In the genomic region with DNA sequence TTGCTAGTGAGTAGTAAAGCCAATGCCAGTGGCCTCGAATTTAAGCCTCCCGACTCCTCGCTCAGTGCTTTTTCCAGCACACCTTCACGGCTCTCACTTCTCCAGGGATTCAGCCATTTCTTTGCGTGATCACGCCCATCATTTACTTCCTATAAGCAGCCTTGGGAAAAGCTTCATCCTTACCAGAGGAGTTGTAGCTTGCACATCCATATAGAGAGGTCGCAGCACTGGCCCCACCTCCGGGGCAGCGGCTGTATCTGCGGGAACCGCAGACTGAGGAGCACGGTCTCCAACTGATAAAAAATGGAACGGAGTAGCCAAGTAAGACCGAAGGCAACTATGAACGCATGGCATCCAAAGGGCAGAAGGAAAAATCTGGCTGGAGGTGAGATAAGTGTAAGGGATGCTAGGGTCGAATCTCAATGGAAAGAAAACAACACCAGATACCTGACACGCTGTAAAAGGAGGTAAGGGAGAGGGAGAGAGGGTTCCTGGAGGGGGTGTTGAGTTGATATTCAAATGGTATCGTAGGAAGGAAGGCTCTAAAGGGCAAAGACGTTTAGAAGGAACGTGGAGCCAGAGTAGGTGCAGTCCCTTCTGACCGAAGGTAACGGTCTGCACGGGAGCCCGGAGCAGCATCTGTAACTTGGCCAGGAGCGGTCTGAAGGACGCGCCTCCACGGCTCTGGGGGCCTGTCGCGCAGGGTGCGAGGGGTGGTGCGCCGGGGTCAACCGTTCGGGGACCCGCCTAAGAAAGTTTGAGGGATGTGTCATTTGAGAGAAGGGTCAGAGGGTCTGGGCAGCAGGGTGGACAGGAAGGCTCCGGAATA, we compare ENCODE assay signal across 2 cellular contexts.
TF ChIP-seq lines count a peak whose summit lies in the region.

No MANE protein-coding gene starts in this region.

TF ChIP-seq in HEK293, 187 proteins besides CTCF, POLR2A, EP300 and RAD21 (continued from another document and continues in another):
- TF ChIP-seq MZF1 (tag by site-specific recombination; IDR thresholded peaks at IDR 0.05; ENCODE audit: borderline replicate concordance) = no peak
- TF ChIP-seq ZNF654 (tag by site-specific recombination; IDR thresholded peaks at IDR 0.05; ENCODE audit: low read depth) = no peak
- peak; percentile 75 for TF ChIP-seq ZNF398 (tag by site-specific recombination; IDR thresholded peaks at IDR 0.05)
- no peak for TF ChIP-seq ZBTB6 (tag by site-specific recombination; IDR thresholded peaks at IDR 0.05)
- TF ChIP-seq ZNF23 (tag by site-specific recombination; IDR thresholded peaks at IDR 0.05; ENCODE audit: borderline replicate concordance) = no peak
- 0 out of 2 replicates have a peak, but pooled peaks have one; percentile 8 for TF ChIP-seq ZNF366 (tag by site-specific recombination; conservative IDR thresholded peaks at IDR 0.05)
- peak; percentile 11; the same call in 1 of the 2 replicates for TF ChIP-seq REST (tag by site-specific recombination; IDR thresholded peaks at IDR 0.05)
- TF ChIP-seq ZNF449 (tag by site-specific recombination; IDR thresholded peaks at IDR 0.05) = no peak
- no peak for TF ChIP-seq ZNF768 (tag by site-specific recombination; IDR thresholded peaks at IDR 0.05)
- TF ChIP-seq ZSCAN30 (tag by site-specific recombination; IDR thresholded peaks at IDR 0.05) = no peak
- no peak for TF ChIP-seq ZNF561 (tag by site-specific recombination; IDR thresholded peaks at IDR 0.05; ENCODE audit: borderline replicate concordance)
- TF ChIP-seq, protein P1, sequence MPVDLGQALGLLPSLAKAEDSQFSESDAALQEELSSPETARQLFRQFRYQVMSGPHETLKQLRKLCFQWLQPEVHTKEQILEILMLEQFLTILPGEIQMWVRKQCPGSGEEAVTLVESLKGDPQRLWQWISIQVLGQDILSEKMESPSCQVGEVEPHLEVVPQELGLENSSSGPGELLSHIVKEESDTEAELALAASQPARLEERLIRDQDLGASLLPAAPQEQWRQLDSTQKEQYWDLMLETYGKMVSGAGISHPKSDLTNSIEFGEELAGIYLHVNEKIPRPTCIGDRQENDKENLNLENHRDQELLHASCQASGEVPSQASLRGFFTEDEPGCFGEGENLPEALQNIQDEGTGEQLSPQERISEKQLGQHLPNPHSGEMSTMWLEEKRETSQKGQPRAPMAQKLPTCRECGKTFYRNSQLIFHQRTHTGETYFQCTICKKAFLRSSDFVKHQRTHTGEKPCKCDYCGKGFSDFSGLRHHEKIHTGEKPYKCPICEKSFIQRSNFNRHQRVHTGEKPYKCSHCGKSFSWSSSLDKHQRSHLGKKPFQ (tag by site-specific recombination; IDR thresholded peaks at IDR 0.05) = no peak
- TF ChIP-seq ZNF184 (tag by site-specific recombination; IDR thresholded peaks at IDR 0.05) = no peak

TF ChIP-seq in HepG2, 621 proteins besides CTCF, POLR2A, EP300 and RAD21 (continued from another document and continues in another):
- TF ChIP-seq ZNF280D (CRISPR knock-in tag; IDR thresholded peaks at IDR 0.05) = no peak; the same call in 1 of the 2 replicates
- TF ChIP-seq SIX1 (CRISPR knock-in tag; IDR thresholded peaks at IDR 0.05; ENCODE audit: borderline replicate concordance) = no peak
- TF ChIP-seq ZNF761 (CRISPR knock-in tag; conservative IDR thresholded peaks at IDR 0.05) = 0 out of 2 replicates have a peak, but pooled peaks have one; percentile 1
- TF ChIP-seq YY1 (IDR thresholded peaks at IDR 0.05; ENCODE audit: insufficient read depth, insufficient replicate concordance, low read depth, low read length) = peak; percentile 16
- TF ChIP-seq ZFP37 (CRISPR knock-in tag; IDR thresholded peaks at IDR 0.05; ENCODE audit: borderline replicate concordance) = 0 out of 2 replicates have a peak, but pooled peaks have one; percentile 47
- TF ChIP-seq HOXA5 (CRISPR knock-in tag; IDR thresholded peaks at IDR 0.05) = no peak
- TF ChIP-seq, protein P2, sequence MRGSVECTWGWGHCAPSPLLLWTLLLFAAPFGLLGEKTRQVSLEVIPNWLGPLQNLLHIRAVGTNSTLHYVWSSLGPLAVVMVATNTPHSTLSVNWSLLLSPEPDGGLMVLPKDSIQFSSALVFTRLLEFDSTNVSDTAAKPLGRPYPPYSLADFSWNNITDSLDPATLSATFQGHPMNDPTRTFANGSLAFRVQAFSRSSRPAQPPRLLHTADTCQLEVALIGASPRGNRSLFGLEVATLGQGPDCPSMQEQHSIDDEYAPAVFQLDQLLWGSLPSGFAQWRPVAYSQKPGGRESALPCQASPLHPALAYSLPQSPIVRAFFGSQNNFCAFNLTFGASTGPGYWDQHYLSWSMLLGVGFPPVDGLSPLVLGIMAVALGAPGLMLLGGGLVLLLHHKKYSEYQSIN (CRISPR knock-in tag; IDR thresholded peaks at IDR 0.05; ENCODE audit: borderline replicate concordance) = no peak
- no peak for TF ChIP-seq TOPORS (CRISPR knock-in tag; IDR thresholded peaks at IDR 0.05)
- TF ChIP-seq, protein P3, sequence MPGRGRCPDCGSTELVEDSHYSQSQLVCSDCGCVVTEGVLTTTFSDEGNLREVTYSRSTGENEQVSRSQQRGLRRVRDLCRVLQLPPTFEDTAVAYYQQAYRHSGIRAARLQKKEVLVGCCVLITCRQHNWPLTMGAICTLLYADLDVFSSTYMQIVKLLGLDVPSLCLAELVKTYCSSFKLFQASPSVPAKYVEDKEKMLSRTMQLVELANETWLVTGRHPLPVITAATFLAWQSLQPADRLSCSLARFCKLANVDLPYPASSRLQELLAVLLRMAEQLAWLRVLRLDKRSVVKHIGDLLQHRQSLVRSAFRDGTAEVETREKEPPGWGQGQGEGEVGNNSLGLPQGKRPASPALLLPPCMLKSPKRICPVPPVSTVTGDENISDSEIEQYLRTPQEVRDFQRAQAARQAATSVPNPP (CRISPR knock-in tag; IDR thresholded peaks at IDR 0.05) = no peak
- TF ChIP-seq, protein P4, sequence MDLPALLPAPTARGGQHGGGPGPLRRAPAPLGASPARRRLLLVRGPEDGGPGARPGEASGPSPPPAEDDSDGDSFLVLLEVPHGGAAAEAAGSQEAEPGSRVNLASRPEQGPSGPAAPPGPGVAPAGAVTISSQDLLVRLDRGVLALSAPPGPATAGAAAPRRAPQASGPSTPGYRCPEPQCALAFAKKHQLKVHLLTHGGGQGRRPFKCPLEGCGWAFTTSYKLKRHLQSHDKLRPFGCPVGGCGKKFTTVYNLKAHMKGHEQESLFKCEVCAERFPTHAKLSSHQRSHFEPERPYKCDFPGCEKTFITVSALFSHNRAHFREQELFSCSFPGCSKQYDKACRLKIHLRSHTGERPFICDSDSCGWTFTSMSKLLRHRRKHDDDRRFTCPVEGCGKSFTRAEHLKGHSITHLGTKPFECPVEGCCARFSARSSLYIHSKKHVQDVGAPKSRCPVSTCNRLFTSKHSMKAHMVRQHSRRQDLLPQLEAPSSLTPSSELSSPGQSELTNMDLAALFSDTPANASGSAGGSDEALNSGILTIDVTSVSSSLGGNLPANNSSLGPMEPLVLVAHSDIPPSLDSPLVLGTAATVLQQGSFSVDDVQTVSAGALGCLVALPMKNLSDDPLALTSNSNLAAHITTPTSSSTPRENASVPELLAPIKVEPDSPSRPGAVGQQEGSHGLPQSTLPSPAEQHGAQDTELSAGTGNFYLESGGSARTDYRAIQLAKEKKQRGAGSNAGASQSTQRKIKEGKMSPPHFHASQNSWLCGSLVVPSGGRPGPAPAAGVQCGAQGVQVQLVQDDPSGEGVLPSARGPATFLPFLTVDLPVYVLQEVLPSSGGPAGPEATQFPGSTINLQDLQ (CRISPR knock-in tag; IDR thresholded peaks at IDR 0.05) = no peak
- no peak for TF ChIP-seq SP1 (IDR thresholded peaks at IDR 0.05)
- TF ChIP-seq SP1 (CRISPR knock-in tag; IDR thresholded peaks at IDR 0.05) = no peak
- TF ChIP-seq, protein P5, sequence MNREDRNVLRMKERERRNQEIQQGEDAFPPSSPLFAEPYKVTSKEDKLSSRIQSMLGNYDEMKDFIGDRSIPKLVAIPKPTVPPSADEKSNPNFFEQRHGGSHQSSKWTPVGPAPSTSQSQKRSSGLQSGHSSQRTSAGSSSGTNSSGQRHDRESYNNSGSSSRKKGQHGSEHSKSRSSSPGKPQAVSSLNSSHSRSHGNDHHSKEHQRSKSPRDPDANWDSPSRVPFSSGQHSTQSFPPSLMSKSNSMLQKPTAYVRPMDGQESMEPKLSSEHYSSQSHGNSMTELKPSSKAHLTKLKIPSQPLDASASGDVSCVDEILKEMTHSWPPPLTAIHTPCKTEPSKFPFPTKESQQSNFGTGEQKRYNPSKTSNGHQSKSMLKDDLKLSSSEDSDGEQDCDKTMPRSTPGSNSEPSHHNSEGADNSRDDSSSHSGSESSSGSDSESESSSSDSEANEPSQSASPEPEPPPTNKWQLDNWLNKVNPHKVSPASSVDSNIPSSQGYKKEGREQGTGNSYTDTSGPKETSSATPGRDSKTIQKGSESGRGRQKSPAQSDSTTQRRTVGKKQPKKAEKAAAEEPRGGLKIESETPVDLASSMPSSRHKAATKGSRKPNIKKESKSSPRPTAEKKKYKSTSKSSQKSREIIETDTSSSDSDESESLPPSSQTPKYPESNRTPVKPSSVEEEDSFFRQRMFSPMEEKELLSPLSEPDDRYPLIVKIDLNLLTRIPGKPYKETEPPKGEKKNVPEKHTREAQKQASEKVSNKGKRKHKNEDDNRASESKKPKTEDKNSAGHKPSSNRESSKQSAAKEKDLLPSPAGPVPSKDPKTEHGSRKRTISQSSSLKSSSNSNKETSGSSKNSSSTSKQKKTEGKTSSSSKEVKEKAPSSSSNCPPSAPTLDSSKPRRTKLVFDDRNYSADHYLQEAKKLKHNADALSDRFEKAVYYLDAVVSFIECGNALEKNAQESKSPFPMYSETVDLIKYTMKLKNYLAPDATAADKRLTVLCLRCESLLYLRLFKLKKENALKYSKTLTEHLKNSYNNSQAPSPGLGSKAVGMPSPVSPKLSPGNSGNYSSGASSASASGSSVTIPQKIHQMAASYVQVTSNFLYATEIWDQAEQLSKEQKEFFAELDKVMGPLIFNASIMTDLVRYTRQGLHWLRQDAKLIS (CRISPR knock-in tag; IDR thresholded peaks at IDR 0.05) = no peak
- no peak for TF ChIP-seq JDP2 (CRISPR knock-in tag; IDR thresholded peaks at IDR 0.05; ENCODE audit: borderline replicate concordance)
- TF ChIP-seq ZSCAN25 (CRISPR knock-in tag; IDR thresholded peaks at IDR 0.05) = no peak
- TF ChIP-seq ZNF670 (CRISPR knock-in tag; IDR thresholded peaks at IDR 0.05; ENCODE audit: borderline replicate concordance) = no peak; the same call in 1 of the 2 replicates
- TF ChIP-seq ZNF7 (CRISPR knock-in tag; IDR thresholded peaks at IDR 0.05) = no peak
- no peak for TF ChIP-seq ZNF160 (CRISPR knock-in tag; IDR thresholded peaks at IDR 0.05)
- TF ChIP-seq GATAD1 (CRISPR knock-in tag; IDR thresholded peaks at IDR 0.05) = no peak
- no peak for TF ChIP-seq NFE2 (CRISPR knock-in tag; IDR thresholded peaks at IDR 0.05)
- no peak; the same call in 1 of the 2 replicates for TF ChIP-seq ZSCAN21 (CRISPR knock-in tag; IDR thresholded peaks at IDR 0.05; ENCODE audit: borderline replicate concordance)
- TF ChIP-seq, protein P6, sequence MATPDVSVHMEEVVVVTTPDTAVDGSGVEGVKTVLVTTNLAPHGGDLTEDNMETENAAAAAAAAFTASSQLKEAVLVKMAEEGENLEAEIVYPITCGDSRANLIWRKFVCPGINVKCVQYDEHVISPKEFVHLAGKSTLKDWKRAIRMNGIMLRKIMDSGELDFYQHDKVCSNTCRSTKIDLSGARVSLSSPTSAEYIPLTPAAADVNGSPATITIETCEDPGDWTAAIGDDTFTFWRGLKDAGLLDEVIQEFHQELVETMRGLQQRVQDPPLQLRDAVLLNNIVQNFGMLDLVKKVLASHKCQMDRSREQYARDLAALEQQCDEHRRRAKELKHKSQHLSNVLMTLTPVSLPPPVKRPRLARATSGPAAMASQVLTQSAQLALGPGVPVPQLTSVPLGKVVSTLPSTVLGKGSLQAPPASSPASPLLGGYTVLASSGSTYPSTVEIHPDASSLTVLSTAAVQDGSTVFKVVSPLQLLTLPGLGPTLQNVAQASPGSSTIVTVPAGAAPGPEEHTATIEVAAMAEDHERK (CRISPR knock-in tag; IDR thresholded peaks at IDR 0.05; ENCODE audit: low read depth) = no peak
- no peak; the same call in 1 of the 2 replicates for TF ChIP-seq SIX4 (CRISPR knock-in tag; IDR thresholded peaks at IDR 0.05)
- TF ChIP-seq, protein P7, sequence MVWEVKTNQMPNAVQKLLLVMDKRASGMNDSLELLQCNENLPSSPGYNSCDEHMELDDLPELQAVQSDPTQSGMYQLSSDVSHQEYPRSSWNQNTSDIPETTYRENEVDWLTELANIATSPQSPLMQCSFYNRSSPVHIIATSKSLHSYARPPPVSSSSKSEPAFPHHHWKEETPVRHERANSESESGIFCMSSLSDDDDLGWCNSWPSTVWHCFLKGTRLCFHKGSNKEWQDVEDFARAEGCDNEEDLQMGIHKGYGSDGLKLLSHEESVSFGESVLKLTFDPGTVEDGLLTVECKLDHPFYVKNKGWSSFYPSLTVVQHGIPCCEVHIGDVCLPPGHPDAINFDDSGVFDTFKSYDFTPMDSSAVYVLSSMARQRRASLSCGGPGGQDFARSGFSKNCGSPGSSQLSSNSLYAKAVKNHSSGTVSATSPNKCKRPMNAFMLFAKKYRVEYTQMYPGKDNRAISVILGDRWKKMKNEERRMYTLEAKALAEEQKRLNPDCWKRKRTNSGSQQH (CRISPR knock-in tag; IDR thresholded peaks at IDR 0.05; ENCODE audit: low read depth) = no peak; the same call in 1 of the 2 replicates
- TF ChIP-seq HOXA3 (CRISPR knock-in tag; IDR thresholded peaks at IDR 0.05) = no peak
- no peak; the same call in 1 of the 2 replicates for TF ChIP-seq SMAD3 (CRISPR knock-in tag; IDR thresholded peaks at IDR 0.05)
- TF ChIP-seq, protein P8, sequence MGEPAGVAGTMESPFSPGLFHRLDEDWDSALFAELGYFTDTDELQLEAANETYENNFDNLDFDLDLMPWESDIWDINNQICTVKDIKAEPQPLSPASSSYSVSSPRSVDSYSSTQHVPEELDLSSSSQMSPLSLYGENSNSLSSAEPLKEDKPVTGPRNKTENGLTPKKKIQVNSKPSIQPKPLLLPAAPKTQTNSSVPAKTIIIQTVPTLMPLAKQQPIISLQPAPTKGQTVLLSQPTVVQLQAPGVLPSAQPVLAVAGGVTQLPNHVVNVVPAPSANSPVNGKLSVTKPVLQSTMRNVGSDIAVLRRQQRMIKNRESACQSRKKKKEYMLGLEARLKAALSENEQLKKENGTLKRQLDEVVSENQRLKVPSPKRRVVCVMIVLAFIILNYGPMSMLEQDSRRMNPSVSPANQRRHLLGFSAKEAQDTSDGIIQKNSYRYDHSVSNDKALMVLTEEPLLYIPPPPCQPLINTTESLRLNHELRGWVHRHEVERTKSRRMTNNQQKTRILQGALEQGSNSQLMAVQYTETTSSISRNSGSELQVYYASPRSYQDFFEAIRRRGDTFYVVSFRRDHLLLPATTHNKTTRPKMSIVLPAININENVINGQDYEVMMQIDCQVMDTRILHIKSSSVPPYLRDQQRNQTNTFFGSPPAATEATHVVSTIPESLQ (CRISPR knock-in tag; conservative IDR thresholded peaks at IDR 0.05) = no peak
- no peak for TF ChIP-seq ZSCAN30 (CRISPR knock-in tag; IDR thresholded peaks at IDR 0.05)
